Comparison of ENCODE assay signal across 32 cellular contexts in the genomic region with DNA sequence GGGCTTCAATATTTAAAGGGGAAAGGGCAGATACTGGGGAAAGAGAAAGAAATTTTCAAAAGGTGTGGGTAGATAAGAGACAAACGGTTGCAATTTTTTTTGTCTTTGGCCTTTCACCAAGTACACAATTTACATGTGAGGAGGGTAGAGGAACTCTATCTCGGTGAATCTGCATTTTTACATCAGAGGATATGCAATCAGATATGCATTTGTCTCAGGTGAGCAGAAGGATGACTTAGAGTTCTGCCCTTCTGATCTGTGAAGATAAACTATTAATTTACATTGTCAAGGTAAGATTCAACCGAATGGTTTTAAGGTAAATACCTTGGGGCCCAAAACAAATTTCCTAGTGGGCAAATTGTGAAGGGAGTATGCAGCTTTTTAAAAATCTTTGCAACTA.
"Had no signal": no experiment of that assay in that cellular context is flagged by ENCODE, and none has a peak within 500 bp of the region (broad histone marks: within the 10 kb centered on the region; RNA-seq: fewer than 3 reads in every experiment).

No MANE protein-coding gene starts in this region.

- H3K4me3 Mint-ChIP-seq: activated CD4-positive, alpha-beta memory T cell treated with anti-CD3 and anti-CD28 coated beads, Interleukin-2, amount 10 ng/mL, durations not matched to agents 7 days and 5 days; activated CD4-positive, alpha-beta T cell treated with anti-CD3 and anti-CD28 coated beads, Interleukin-2, amount 10 ng/mL, durations not matched to agents 7 days and 5 days; activated naive CD4-positive, alpha-beta T cell treated with anti-CD3 and anti-CD28 coated beads, Interleukin-2, amount 10 ng/mL, durations not matched to agents 7 days and 5 days; activated naive CD8-positive, alpha-beta T cell treated with anti-CD3 and anti-CD28 coated beads, Interleukin-2, amount 10 ng/mL, durations not matched to agents 7 days and 5 days; activated T-cell treated with anti-CD3 and anti-CD28 coated beads, Interleukin-2, amount 50 U/mL, for 24 hours; activated T-cell treated with anti-CD3 and anti-CD28 coated beads, Interleukin-2, amount 50 U/mL, for 72 hours; effector memory CD8-positive, alpha-beta T cell; T-helper 17 cell; T-helper 2 cell treated with Interferon-gamma antibody and Interleukin-4, amounts not matched to agents 5 μg/mL and 100 μg/mL, for 36 hours had no signal

- FAIRE-seq: colon had no signal

- H3K27ac ChIP-seq: body of pancreas, esophagus muscularis mucosa, foreskin keratinocyte, gastrocnemius medialis, heart right ventricle, WERI-Rb-1 had no signal

- H3K4me1 Mint-ChIP-seq: activated CD4-positive, alpha-beta memory T cell treated with anti-CD3 and anti-CD28 coated beads, Interleukin-2, amount 10 ng/mL, durations not matched to agents 7 days and 5 days; activated CD4-positive, alpha-beta T cell treated with anti-CD3 and anti-CD28 coated beads, Interleukin-2, amount 10 ng/mL, durations not matched to agents 7 days and 5 days; activated naive CD4-positive, alpha-beta T cell treated with anti-CD3 and anti-CD28 coated beads, Interleukin-2, amount 10 ng/mL, durations not matched to agents 7 days and 5 days; activated naive CD8-positive, alpha-beta T cell treated with anti-CD3 and anti-CD28 coated beads, Interleukin-2, amount 10 ng/mL, durations not matched to agents 7 days and 5 days; T-helper 17 cell had no signal

- H3K4me1 ChIP-seq: foreskin keratinocyte, gastrocnemius medialis had no signal

- H3K27ac Mint-ChIP-seq: activated CD4-positive, alpha-beta memory T cell treated with anti-CD3 and anti-CD28 coated beads, Interleukin-2, amount 10 ng/mL, durations not matched to agents 7 days and 5 days; activated CD4-positive, alpha-beta T cell treated with anti-CD3 and anti-CD28 coated beads, Interleukin-2, amount 10 ng/mL, durations not matched to agents 7 days and 5 days; activated naive CD4-positive, alpha-beta T cell treated with anti-CD3 and anti-CD28 coated beads, Interleukin-2, amount 10 ng/mL, durations not matched to agents 7 days and 5 days; activated naive CD4-positive, alpha-beta T cell treated with anti-CD3 and anti-CD28 coated beads, Interleukin-2, amount 50 U/mL, for 72 hours; activated naive CD8-positive, alpha-beta T cell treated with anti-CD3 and anti-CD28 coated beads, Interleukin-2, amount 10 ng/mL, durations not matched to agents 7 days and 5 days; activated T-cell treated with anti-CD3 and anti-CD28 coated beads, Interleukin-2, amount 50 U/mL, for 24 hours; activated T-cell treated with anti-CD3 and anti-CD28 coated beads, Interleukin-2, amount 50 U/mL, for 72 hours; effector memory CD8-positive, alpha-beta T cell; T-helper 17 cell; T-helper 2 cell treated with Interferon-gamma antibody and Interleukin-4, amounts not matched to agents 5 μg/mL and 100 μg/mL, for 36 hours had no signal

- H3K9me3 ChIP-seq: body of pancreas, gastrocnemius medialis, heart right ventricle had no signal

- H3K9me3 Mint-ChIP-seq: activated CD4-positive, alpha-beta memory T cell treated with anti-CD3 and anti-CD28 coated beads, Interleukin-2, amount 10 ng/mL, durations not matched to agents 7 days and 5 days; activated CD4-positive, alpha-beta T cell treated with anti-CD3 and anti-CD28 coated beads, Interleukin-2, amount 10 ng/mL, durations not matched to agents 7 days and 5 days; activated naive CD4-positive, alpha-beta T cell treated with anti-CD3 and anti-CD28 coated beads, Interleukin-2, amount 10 ng/mL, durations not matched to agents 7 days and 5 days; activated naive CD4-positive, alpha-beta T cell treated with anti-CD3 and anti-CD28 coated beads, Interleukin-2, amount 50 U/mL, for 72 hours; activated naive CD8-positive, alpha-beta T cell treated with anti-CD3 and anti-CD28 coated beads, Interleukin-2, amount 10 ng/mL, durations not matched to agents 7 days and 5 days; activated T-cell treated with anti-CD3 and anti-CD28 coated beads, Interleukin-2, amount 50 U/mL, for 24 hours; effector memory CD8-positive, alpha-beta T cell; T-helper 2 cell treated with Interferon-gamma antibody and Interleukin-4, amounts not matched to agents 5 μg/mL and 100 μg/mL, for 36 hours had no signal

- DNase-seq: activated CD4-positive, alpha-beta memory T cell treated with anti-CD3 and anti-CD28 coated beads, Interleukin-2, amount 10 ng/mL, durations not matched to agents 7 days and 5 days; activated CD4-positive, alpha-beta T cell treated with anti-CD3 and anti-CD28 coated beads for 1 hour; activated CD4-positive, alpha-beta T cell treated with anti-CD3 and anti-CD28 coated beads for 4 hours; activated CD4-positive, alpha-beta T cell treated with anti-CD3 and anti-CD28 coated beads, Interleukin-2, amount 10 ng/mL, durations not matched to agents 7 days and 5 days; activated CD4-positive, alpha-beta T cell treated with anti-CD3 and anti-CD28 coated beads, Interleukin-2, amount 50 U/mL, for 4 hours; activated CD4-positive, CD25-positive, alpha-beta regulatory T cell; activated CD8-positive, alpha-beta memory T cell treated with anti-CD3 and anti-CD28 coated beads, Interleukin-2, amount 50 U/mL, for 48 hours; activated gamma-delta T cell; activated naive CD4-positive, alpha-beta T cell; activated naive CD4-positive, alpha-beta T cell treated with anti-CD3 and anti-CD28 coated beads, Interleukin-2, amount 10 ng/mL, durations not matched to agents 7 days and 5 days; activated naive CD8-positive, alpha-beta T cell treated with anti-CD3 and anti-CD28 coated beads, Interleukin-2, amount 10 ng/mL, durations not matched to agents 7 days and 5 days; activated T-cell treated with anti-CD3 and anti-CD28 coated beads for 4 hours; activated T-cell treated with anti-CD3 and anti-CD28 coated beads, Interleukin-2, amount 50 U/mL, for 24 hours; activated T-cell treated with anti-CD3 and anti-CD28 coated beads, Interleukin-2, amount 50 U/mL, for 72 hours; body of pancreas; caudate nucleus; cortex of kidney; dermis blood vessel endothelial cell; effector CD4-positive, alpha-beta T cell; effector memory CD8-positive, alpha-beta T cell; erythroblast; foreskin keratinocyte; gastrocnemius medialis; heart right ventricle; T-helper 1 cell; T-helper 17 cell; T1000; WERI-Rb-1 had no signal

- ATAC-seq: activated naive CD4-positive, alpha-beta T cell treated with anti-CD3 and anti-CD28 coated beads, Interleukin-2, amount 50 U/mL, for 72 hours; activated T-cell treated with anti-CD3 and anti-CD28 coated beads, Interleukin-2, amount 50 U/mL, for 72 hours; body of pancreas; effector memory CD8-positive, alpha-beta T cell; foreskin keratinocyte; gastrocnemius medialis; heart right ventricle; T-helper 17 cell had no signal

- H3K36me3 ChIP-seq: esophagus muscularis mucosa, gastrocnemius medialis, heart right ventricle, WERI-Rb-1 had no signal

- H3K36me3 Mint-ChIP-seq: activated naive CD4-positive, alpha-beta T cell treated with anti-CD3 and anti-CD28 coated beads, Interleukin-2, amount 10 ng/mL, durations not matched to agents 7 days and 5 days; activated naive CD4-positive, alpha-beta T cell treated with anti-CD3 and anti-CD28 coated beads, Interleukin-2, amount 50 U/mL, for 72 hours; activated naive CD8-positive, alpha-beta T cell treated with anti-CD3 and anti-CD28 coated beads, Interleukin-2, amount 10 ng/mL, durations not matched to agents 7 days and 5 days had no signal

- H3K4me3 ChIP-seq: body of pancreas, esophagus muscularis mucosa, gastrocnemius medialis, heart right ventricle had no signal

- H3K27me3 Mint-ChIP-seq: activated CD4-positive, alpha-beta memory T cell treated with anti-CD3 and anti-CD28 coated beads, Interleukin-2, amount 10 ng/mL, durations not matched to agents 7 days and 5 days; activated CD4-positive, alpha-beta T cell treated with anti-CD3 and anti-CD28 coated beads, Interleukin-2, amount 10 ng/mL, durations not matched to agents 7 days and 5 days; activated naive CD4-positive, alpha-beta T cell treated with anti-CD3 and anti-CD28 coated beads, Interleukin-2, amount 10 ng/mL, durations not matched to agents 7 days and 5 days; activated naive CD8-positive, alpha-beta T cell treated with anti-CD3 and anti-CD28 coated beads, Interleukin-2, amount 10 ng/mL, durations not matched to agents 7 days and 5 days; effector memory CD8-positive, alpha-beta T cell had no signal

- H3K27me3 ChIP-seq: body of pancreas, esophagus muscularis mucosa, foreskin keratinocyte, gastrocnemius medialis, heart right ventricle had no signal
